ENCODE assay signal across 22 cellular contexts in genomic region chr4:157810137-157810774, GRCh38.
"Had no signal": no experiment of that assay in that cellular context is flagged by ENCODE, and none has a peak within 500 bp of the region (broad histone marks: within the 10 kb centered on the region; RNA-seq: fewer than 3 reads in every experiment).

No MANE protein-coding gene starts in this region.

- H3K9me3 ChIP-seq: transverse colon had no signal

- H3K27me3 ChIP-seq: cardiac muscle cell, foreskin keratinocyte, transverse colon had no signal

- H3K4me3 ChIP-seq: cardiac muscle cell, smooth muscle cell, transverse colon had no signal

- H3K4me1 Mint-ChIP-seq: activated CD4-positive, alpha-beta T cell treated with anti-CD3 and anti-CD28 coated beads for 36 hours; activated naive CD8-positive, alpha-beta T cell treated with anti-CD3 and anti-CD28 coated beads, Interleukin-2, amount 10 ng/mL, durations not matched to agents 7 days and 5 days; memory B cell; nephron progenitor cell; stimulated activated memory B cell treated with anti-CD40 and anti-IgM and Interleukin-4, amounts not matched to agents 10 μg/mL and 1 μg/mL and 100 μg/mL, for 72 hours; WTC11 had no signal

- H3K36me3 ChIP-seq: cardiac muscle cell, transverse colon had no signal

- H3K27me3 Mint-ChIP-seq: activated CD4-positive, alpha-beta T cell treated with anti-CD3 and anti-CD28 coated beads for 36 hours; activated naive CD8-positive, alpha-beta T cell treated with anti-CD3 and anti-CD28 coated beads, Interleukin-2, amount 10 ng/mL, durations not matched to agents 7 days and 5 days; memory B cell; stimulated activated memory B cell treated with anti-CD40 and anti-IgM and Interleukin-4, amounts not matched to agents 10 μg/mL and 1 μg/mL and 100 μg/mL, for 72 hours had no signal

- DNase-seq: activated CD4-positive, alpha-beta T cell treated with anti-CD3 and anti-CD28 coated beads for 36 hours; activated CD4-positive, alpha-beta T cell treated with anti-CD3 and anti-CD28 coated beads, Interleukin-2, amount 50 U/mL, for 4 hours; activated CD8-positive, alpha-beta memory T cell treated with anti-CD3 and anti-CD28 coated beads, Interleukin-2, amount 50 U/mL, for 48 hours; activated naive CD4-positive, alpha-beta T cell treated with Interleukin-2 at 50 U/mL for 16 hours; activated naive CD8-positive, alpha-beta T cell treated with anti-CD3 and anti-CD28 coated beads, Interleukin-2, amount 10 ng/mL, durations not matched to agents 7 days and 5 days; activated T-cell treated with anti-CD3 and anti-CD28 coated beads, Interleukin-2, amount 50 U/mL, for 4 hours; amniotic stem cell; kidney; left ventricle myocardium superior; nephron progenitor cell; stimulated activated CD4-positive, alpha-beta T cell treated with anti-CD3 and anti-CD28 coated beads, Interleukin-15, amount 100 ng/mL, for 24 hours; T-helper 1 cell; transverse colon had no signal

- H3K4me1 ChIP-seq: foreskin keratinocyte, parathyroid adenoma had no signal

- ATAC-seq: activated CD4-positive, alpha-beta T cell treated with anti-CD3 and anti-CD28 coated beads for 36 hours; activated T-cell treated with anti-CD3 and anti-CD28 coated beads, Interleukin-2, amount 50 U/mL, for 4 hours; foreskin keratinocyte; left ventricle myocardium superior; sciatic nerve; stimulated activated memory B cell treated with anti-CD40 and anti-IgM and Interleukin-4, amounts not matched to agents 10 μg/mL and 1 μg/mL and 100 μg/mL, for 72 hours; WTC11 had no signal

- H3K27ac Mint-ChIP-seq: activated CD4-positive, alpha-beta T cell treated with anti-CD3 and anti-CD28 coated beads for 36 hours; activated naive CD8-positive, alpha-beta T cell treated with anti-CD3 and anti-CD28 coated beads, Interleukin-2, amount 10 ng/mL, durations not matched to agents 7 days and 5 days; activated T-helper 2 cell treated with anti-CD3 and anti-CD28 coated beads, Interferon-gamma antibody, Interleukin-2, Interleukin-4, amounts not matched to agents 10 μg/mL and 5 μg/mL and 100 μg/mL, durations not matched to agents 14 hours and 24 hours and 36 hours; memory B cell; nephron progenitor cell; stimulated activated memory B cell treated with anti-CD40 and anti-IgM and Interleukin-4, amounts not matched to agents 10 μg/mL and 1 μg/mL and 100 μg/mL, for 72 hours; WTC11 had no signal

- H3K36me3 Mint-ChIP-seq: activated naive CD8-positive, alpha-beta T cell treated with anti-CD3 and anti-CD28 coated beads, Interleukin-2, amount 10 ng/mL, durations not matched to agents 7 days and 5 days; memory B cell; stimulated activated memory B cell treated with anti-CD40 and anti-IgM and Interleukin-4, amounts not matched to agents 10 μg/mL and 1 μg/mL and 100 μg/mL, for 72 hours had no signal

- H3K9me3 Mint-ChIP-seq: activated naive CD8-positive, alpha-beta T cell treated with anti-CD3 and anti-CD28 coated beads, Interleukin-2, amount 10 ng/mL, durations not matched to agents 7 days and 5 days; activated T-cell treated with anti-CD3 and anti-CD28 coated beads, Interleukin-2, amount 50 U/mL, for 4 hours; activated T-helper 2 cell treated with anti-CD3 and anti-CD28 coated beads, Interferon-gamma antibody, Interleukin-2, Interleukin-4, amounts not matched to agents 10 μg/mL and 5 μg/mL and 100 μg/mL, durations not matched to agents 14 hours and 24 hours and 36 hours; stimulated activated memory B cell treated with anti-CD40 and anti-IgM and Interleukin-4, amounts not matched to agents 10 μg/mL and 1 μg/mL and 100 μg/mL, for 72 hours had no signal

- H3K27ac ChIP-seq: cardiac muscle cell, foreskin keratinocyte, parathyroid adenoma had no signal

- H3K4me3 Mint-ChIP-seq: activated CD4-positive, alpha-beta T cell treated with anti-CD3 and anti-CD28 coated beads for 36 hours; activated naive CD8-positive, alpha-beta T cell treated with anti-CD3 and anti-CD28 coated beads, Interleukin-2, amount 10 ng/mL, durations not matched to agents 7 days and 5 days; activated T-cell treated with anti-CD3 and anti-CD28 coated beads, Interleukin-2, amount 50 U/mL, for 4 hours; memory B cell; nephron progenitor cell; stimulated activated memory B cell treated with anti-CD40 and anti-IgM and Interleukin-4, amounts not matched to agents 10 μg/mL and 1 μg/mL and 100 μg/mL, for 72 hours; WTC11 had no signal
